In the genomic region with DNA sequence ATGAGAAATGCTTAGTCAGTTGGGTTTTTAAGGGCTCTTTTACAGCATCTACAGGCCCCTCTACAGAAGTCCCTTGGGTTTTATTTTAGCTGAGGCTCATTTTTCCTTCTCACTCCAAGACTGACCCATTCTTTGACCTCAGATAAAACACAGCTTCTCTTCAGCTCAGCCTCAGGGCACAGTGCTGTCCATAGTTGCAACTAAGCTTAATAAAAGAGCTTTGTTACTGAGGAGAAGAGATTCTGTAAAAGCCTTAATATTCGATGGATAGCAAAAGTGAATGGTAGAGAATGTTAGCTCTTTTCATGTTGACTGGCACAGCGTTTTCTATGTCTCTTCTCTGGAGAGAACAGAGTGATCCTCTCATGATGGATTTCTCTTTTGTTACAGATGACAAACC, we compare ENCODE assay signal across 18 cellular contexts.
DNase-seq lines count a peak whose midpoint lies in the region; ATAC-seq and TF ChIP-seq lines count a peak whose summit lies in the region.
"Had no signal": no experiment of that assay in that cellular context is flagged by ENCODE, and none has a peak within 500 bp of the region (broad histone marks: within the 10 kb centered on the region; RNA-seq: fewer than 3 reads in every experiment).

No MANE protein-coding gene starts in this region.

- no peaks in the 10 kb centered on the region for H3K27me3 Mint-ChIP-seq in CD4-positive, alpha-beta T cell
- H3K27me3 Mint-ChIP-seq: CD4-positive, CD25-positive, alpha-beta regulatory T cell had no signal

- no peaks in the 10 kb centered on the region for H3K9me3 Mint-ChIP-seq in CD4-positive, alpha-beta T cell
- H3K9me3 Mint-ChIP-seq: CD4-positive, CD25-positive, alpha-beta regulatory T cell; GM23338 had no signal

- H3K27me3 ChIP-seq in CD4-positive, alpha-beta T cell (ENCODE audit: control insufficient read depth, insufficient read depth, low read length): no peaks in the 10 kb centered on the region

- ATAC-seq in HG02798 (IDR thresholded peaks at IDR 0.05; ENCODE audit: poor library complexity, unreplicated experiment): no peak
- ATAC-seq in CD4-positive, alpha-beta T cell (ENCODE audit: poor library complexity): no peak
- ATAC-seq: GM23338, PC-3 had no signal

- H3K9me3 ChIP-seq in CD4-positive, alpha-beta T cell (ENCODE audit: control insufficient read depth, low read length): no peaks in the 10 kb centered on the region

- CTCF ChIA-PET in CD4-positive, alpha-beta T cell (lab: Charles Lee): no interaction called here

- H3K27ac ChIP-seq in caudate nucleus (ENCODE audit: low read depth, low read length): peak overlapping the region; percentile 94
- H3K27ac ChIP-seq in CD4-positive, alpha-beta T cell (ENCODE audit: low read depth, low read length): no peak overlapping the region

- peak; percentile 41 for DNase-seq in EH (ENCODE audit: low read depth)
- peak in 2 of 61 donors; percentile 17 for DNase-seq in caudate nucleus (lab: John Stamatoyannopoulos, UW)
- peak; percentile 75 for DNase-seq in globus pallidus (ENCODE audit: low spot score)
- peak; percentile 87 for DNase-seq in pons (ENCODE audit: low spot score)
- no peak for DNase-seq in stimulated activated CD4-positive, alpha-beta T cell treated with anti-CD3 and anti-CD28 coated beads, Interleukin-4, amount 100 ng/mL, for 1 hour
- DNase-seq in NCI-H1417 treated with DMSO at 0.1 percent for 48 hours (lab: John Stamatoyannopoulos, UW): no peak
- DNase-seq in CD4-positive, alpha-beta T cell: no peak
- DNase-seq: AML-193; CD4-positive, CD25-positive, alpha-beta regulatory T cell; DND-41; KG1; NCI-H1048; NCI-H2107; NCI-H345; NCI-H69; PC-3 had no signal

- no peak overlapping the region for H3K27ac Mint-ChIP-seq in CD4-positive, alpha-beta T cell
- H3K27ac Mint-ChIP-seq: GM23338 had no signal

- H3K4me1 Mint-ChIP-seq in CD4-positive, alpha-beta T cell (ENCODE audit: low read depth): peaks cover 12% of the 10 kb centered on the region

- H3K4me3 Mint-ChIP-seq in CD4-positive, alpha-beta T cell: no peak overlapping the region
- H3K4me3 Mint-ChIP-seq: CD4-positive, CD25-positive, alpha-beta regulatory T cell; GM23338 had no signal

- TF ChIP-seq CTCF in CD4-positive, alpha-beta T cell (IDR thresholded peaks at IDR 0.05): no peak

- H3K36me3 Mint-ChIP-seq in CD4-positive, alpha-beta T cell (ENCODE audit: low read depth): peaks cover 85% of the 10 kb centered on the region

- POLR2A ChIA-PET in CD4-positive, alpha-beta T cell (lab: Charles Lee): no interaction called here

- intact Hi-C loops in CD4-positive, alpha-beta T cell (cut with DNase I, micrococcal nuclease): no loop called here

Comparison
In these comparisons a context has a peak if more than half of its experiments do, and no peak if none do; other contexts are left out.
1. DNase-seq: peak in EH (single experiment), globus pallidus (single experiment) and pons (single experiment); none in stimulated activated CD4-positive, alpha-beta T cell treated with anti-CD3 and anti-CD28 coated beads, Interleukin-4, amount 100 ng/mL, for 1 hour (single experiment), NCI-H1417 treated with DMSO at 0.1 percent for 48 hours (single experiment) and CD4-positive, alpha-beta T cell (0 of 10).